In the genomic region with DNA sequence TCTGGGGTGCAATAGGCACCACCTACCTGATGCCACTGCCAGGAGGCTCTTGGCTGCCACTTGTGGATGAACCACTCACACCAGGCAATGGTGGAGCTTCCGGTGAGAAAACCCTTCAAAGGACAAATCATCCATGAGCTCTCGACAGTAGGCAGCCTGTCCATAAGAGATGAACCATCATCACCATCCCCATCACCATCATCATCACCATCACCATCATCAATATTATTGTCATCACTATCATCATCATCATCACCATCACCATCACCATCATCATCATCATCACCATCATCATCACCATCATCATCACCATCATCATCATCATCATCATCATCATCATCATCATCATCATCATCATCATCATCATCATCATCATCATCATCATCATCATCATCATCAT, we compare ENCODE assay signal across 2 cellular contexts.
TF ChIP-seq lines count a peak whose summit lies in the region.
"Not testable (repeated sequence)": the region's sequence is repeated elsewhere in the genome, so short reads cannot be mapped to it uniquely, and the experiment has no call there.

No MANE protein-coding gene starts in this region.

TF ChIP-seq in HEK293, 187 proteins besides CTCF, POLR2A, EP300 and RAD21:
- TF ChIP-seq, protein P1, sequence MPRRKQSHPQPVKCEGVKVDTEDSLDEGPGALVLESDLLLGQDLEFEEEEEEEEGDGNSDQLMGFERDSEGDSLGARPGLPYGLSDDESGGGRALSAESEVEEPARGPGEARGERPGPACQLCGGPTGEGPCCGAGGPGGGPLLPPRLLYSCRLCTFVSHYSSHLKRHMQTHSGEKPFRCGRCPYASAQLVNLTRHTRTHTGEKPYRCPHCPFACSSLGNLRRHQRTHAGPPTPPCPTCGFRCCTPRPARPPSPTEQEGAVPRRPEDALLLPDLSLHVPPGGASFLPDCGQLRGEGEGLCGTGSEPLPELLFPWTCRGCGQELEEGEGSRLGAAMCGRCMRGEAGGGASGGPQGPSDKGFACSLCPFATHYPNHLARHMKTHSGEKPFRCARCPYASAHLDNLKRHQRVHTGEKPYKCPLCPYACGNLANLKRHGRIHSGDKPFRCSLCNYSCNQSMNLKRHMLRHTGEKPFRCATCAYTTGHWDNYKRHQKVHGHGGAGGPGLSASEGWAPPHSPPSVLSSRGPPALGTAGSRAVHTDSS (tag by site-specific recombination; IDR thresholded peaks at IDR 0.05) = peak; percentile 86

TF ChIP-seq in HepG2, 621 proteins besides CTCF, POLR2A, EP300 and RAD21:
- peak; percentile 88 for TF ChIP-seq CREB1 (IDR thresholded peaks at IDR 0.05)
- TF ChIP-seq CREB1 (CRISPR knock-in tag; IDR thresholded peaks at IDR 0.05) = not testable (repeated sequence)
